Comparison of ENCODE assay signal across 20 cellular contexts in genomic region chr2:3326871-3327270, GRCh38.
"Had no signal": no experiment of that assay in that cellular context is flagged by ENCODE, and none has a peak within 500 bp of the region (broad histone marks: within the 10 kb centered on the region; RNA-seq: fewer than 3 reads in every experiment).

No MANE protein-coding gene starts in this region.

- H3K36me3 ChIP-seq: cardiac muscle cell, gastrocnemius medialis had no signal

- H3K27me3 ChIP-seq: body of pancreas, cardiac muscle cell, gastrocnemius medialis, suprapubic skin, tibial artery had no signal

- H3K27ac ChIP-seq: body of pancreas, cardiac muscle cell, gastrocnemius medialis, left ventricle myocardium inferior, suprapubic skin, tibial artery had no signal

- DNase-seq: activated CD4-positive, alpha-beta memory T cell treated with anti-CD3 and anti-CD28 coated beads for 36 hours; activated CD4-positive, alpha-beta T cell treated with anti-CD3 and anti-CD28 coated beads for 4 hours; activated CD4-positive, CD25-positive, alpha-beta regulatory T cell; activated naive CD4-positive, alpha-beta T cell treated with Interleukin-2 at 50 U/mL for 16 hours; activated T-cell treated with anti-CD3 and anti-CD28 coated beads, Interleukin-2, amount 50 U/mL, for 4 hours; body of pancreas; cortex of kidney; effector memory CD8-positive, alpha-beta T cell; erythroblast; gastrocnemius medialis; glutamatergic neuron; islet precursor cell; left ventricle myocardium inferior; small intestine; stimulated activated CD4-positive, alpha-beta T cell treated with anti-CD3 and anti-CD28 coated beads, Interleukin-2, amount 100 ng/mL, for 24 hours; stimulated activated naive CD4-positive, alpha-beta T cell; T-cell; tibial artery had no signal

- H3K4me3 ChIP-seq: body of pancreas, cardiac muscle cell, gastrocnemius medialis, left ventricle myocardium inferior, suprapubic skin, tibial artery had no signal
